ENCODE assay signal across 14 cellular contexts in the genomic region with DNA sequence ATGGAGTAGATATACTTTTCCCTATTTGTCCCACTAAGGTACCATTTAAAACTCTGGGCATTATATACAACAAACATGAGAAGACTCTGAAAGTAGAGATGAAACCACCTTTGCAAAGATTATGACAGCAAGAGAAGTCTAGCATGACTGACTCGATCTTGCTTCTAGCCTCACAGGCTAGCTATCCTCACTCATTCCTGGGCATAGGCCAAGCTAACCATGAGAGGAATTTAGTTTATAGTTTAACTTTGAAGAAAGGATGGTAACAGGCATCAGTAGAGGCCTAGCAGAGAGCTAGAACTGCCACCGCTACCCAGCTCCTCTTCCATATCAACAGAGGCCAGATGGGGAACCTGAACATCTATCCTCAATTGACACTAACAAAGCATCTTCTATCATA.
"Had no signal": no experiment of that assay in that cellular context is flagged by ENCODE, and none has a peak within 500 bp of the region (broad histone marks: within the 10 kb centered on the region; RNA-seq: fewer than 3 reads in every experiment).

No MANE protein-coding gene starts in this region.

- H3K27ac ChIP-seq: adrenal gland, body of pancreas, coronary artery, foreskin keratinocyte, heart left ventricle, left lung, neutrophil had no signal

- H3K36me3 ChIP-seq: adrenal gland, heart left ventricle, left lung, neutrophil had no signal

- H3K27me3 ChIP-seq: adrenal gland, body of pancreas, foreskin keratinocyte, heart left ventricle, left lung, neutrophil had no signal

- H3K4me1 ChIP-seq: adrenal gland, body of pancreas, heart left ventricle, left lung had no signal

- H3K9me3 ChIP-seq: adrenal gland, body of pancreas, heart left ventricle, left lung, neutrophil had no signal

- H3K4me3 ChIP-seq: adrenal gland, body of pancreas, coronary artery, heart left ventricle, left lung had no signal

- DNase-seq: activated CD4-positive, alpha-beta memory T cell treated with anti-CD3 and anti-CD28 coated beads, Interleukin-2, amount 10 ng/mL, durations not matched to agents 7 days and 5 days; activated naive CD4-positive, alpha-beta T cell treated with anti-CD3 and anti-CD28 coated beads, Interleukin-2, amount 50 U/mL, for 16 hours; activated T-cell treated with anti-CD3 and anti-CD28 coated beads, Interleukin-2, amount 50 U/mL, for 24 hours; adrenal gland; body of pancreas; caudate nucleus; effector CD4-positive, alpha-beta T cell; foreskin keratinocyte; heart left ventricle; left lung; naive thymus-derived CD8-positive, alpha-beta T cell; retina had no signal
